In the genomic region with DNA sequence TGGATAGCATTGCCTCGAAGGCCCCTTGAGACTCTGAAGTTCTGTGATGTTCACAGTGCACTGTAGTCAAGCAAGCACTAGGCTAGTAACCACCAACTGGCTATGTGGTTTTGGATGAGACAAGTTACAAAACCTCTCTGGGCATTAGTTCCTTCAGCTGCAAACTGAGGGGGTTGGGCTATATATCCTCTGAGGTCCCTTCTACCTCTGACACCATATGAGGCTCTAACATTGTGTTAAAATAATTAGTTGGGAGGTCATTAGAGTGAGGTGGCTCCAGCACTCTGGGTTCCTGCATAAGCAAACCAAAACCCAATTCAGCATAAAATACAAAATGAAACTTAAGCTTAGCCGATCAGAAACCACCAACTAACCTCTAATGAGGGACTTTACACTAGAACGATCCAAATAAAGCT, we compare ENCODE assay signal across 14 cellular contexts.
DNase-seq lines count a peak whose midpoint lies in the region; ATAC-seq lines count a peak whose summit lies in the region.
"Had no signal": no experiment of that assay in that cellular context is flagged by ENCODE, and none has a peak within 500 bp of the region (broad histone marks: within the 10 kb centered on the region; RNA-seq: fewer than 3 reads in every experiment).

No MANE protein-coding gene starts in this region.

- peak; percentile 74 for DNase-seq in NOMO-1 treated with dmso at 0.1 percent for 144 hours (lab: John Stamatoyannopoulos, UW; ENCODE audit: unreplicated experiment)
- DNase-seq in NCI-H1417 treated with DMSO at 0.1 percent for 48 hours (lab: John Stamatoyannopoulos, UW) = no peak
- DNase-seq in glomerular visceral epithelial cell (ENCODE audit: extremely low spot score) = no peak
- DNase-seq in NCI-H1092 (lab: John Stamatoyannopoulos, UW) = no peak
- no peak for DNase-seq in NCI-H2081 (lab: John Stamatoyannopoulos, UW)
- DNase-seq: activated CD4-positive, alpha-beta T cell treated with anti-CD3 and anti-CD28 coated beads, Interleukin-2, amount 50 U/mL, for 48 hours; activated naive CD4-positive, alpha-beta T cell treated with Interleukin-2 at 50 U/mL for 16 hours; C1 segment of cervical spinal cord; NCI-H146; posterior cingulate gyrus had no signal

- peak; percentile 56 for ATAC-seq in GM18502 (IDR thresholded peaks at IDR 0.05; ENCODE audit: poor library complexity, unreplicated experiment)
- ATAC-seq in GM21390 (IDR thresholded peaks at IDR 0.05; ENCODE audit: unreplicated experiment) = peak; percentile 77
- peak; percentile 83 for ATAC-seq in HG03103 (IDR thresholded peaks at IDR 0.05; ENCODE audit: low read depth, unreplicated experiment)
- ATAC-seq: stimulated activated effector memory CD8-positive, alpha-beta T cell treated with anti-CD3 and anti-CD28 coated beads, Interleukin-12 subunit alpha, Interleukin-12 subunit beta, amount 100 ng/mL, for 72 hours had no signal
